ENCODE assay signal across 18 cellular contexts in the genomic region with DNA sequence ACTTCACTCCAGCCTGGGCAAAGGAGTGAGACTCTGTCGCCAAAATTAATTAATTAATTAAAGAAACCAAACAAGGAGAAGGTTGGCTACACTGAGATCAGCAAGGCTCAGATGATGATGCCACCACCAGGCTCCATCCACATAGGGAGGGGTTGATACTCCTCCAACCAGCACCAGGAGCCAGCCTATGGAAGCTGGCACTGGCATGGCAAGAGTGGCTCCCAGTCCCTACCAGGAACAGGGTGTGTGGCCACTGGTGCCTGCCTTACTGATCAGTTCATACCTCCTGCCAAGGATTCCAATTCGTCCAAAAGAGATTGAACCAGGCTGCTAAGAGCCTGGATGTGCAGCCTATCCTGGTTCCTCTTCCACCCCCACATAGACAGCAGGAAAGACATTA. TPM values are rescaled to one million over a fixed set of nuclear protein-coding genes. Genes with fewer than 3 reads are reported as not detected.
"Had no signal": no experiment of that assay in that cellular context is flagged by ENCODE, and none has a peak within 500 bp of the region (broad histone marks: within the 10 kb centered on the region; RNA-seq: fewer than 3 reads in every experiment).

No MANE protein-coding gene starts in this region.

RNA-seq across cellular contexts. Expression of gene KIR2DL1, which starts 3.1 kb away (rescaled TPM):
- total RNA-seq: activated naive CD4-positive, alpha-beta T cell treated with anti-CD3 and anti-CD28 coated beads for 36 hours; activated naive CD4-positive, alpha-beta T cell treated with anti-CD3 and anti-CD28 coated beads, Interleukin-2, amount 50 U/mL, for 72 hours; activated naive CD8-positive, alpha-beta T cell treated with anti-CD3 and anti-CD28 coated beads for 36 hours; activated T-cell treated with anti-CD3 and anti-CD28 coated beads, Interleukin-2, amount 50 U/mL, for 4 hours; activated T-helper 1 cell treated with anti-CD3 and anti-CD28 coated beads, Interleukin-12 subunit alpha, Interleukin-12 subunit beta, Interleukin-2, Interleukin-4 antibody, amounts not matched to agents 30 ng/mL and 10 ng/mL and 1 ng/mL, durations not matched to agents 14 hours and 24 hours and 36 hours; activated T-helper 17 cell treated with anti-CD3 and anti-CD28 coated beads, Interleukin-2, amount 50 U/mL, for 72 hours; activated T-helper 2 cell treated with anti-CD3 and anti-CD28 coated beads, Interferon-gamma antibody, Interleukin-2, Interleukin-4, amounts not matched to agents 10 μg/mL and 5 μg/mL and 100 μg/mL, durations not matched to agents 14 hours and 24 hours and 36 hours; adrenal gland; aorta; ascending aorta; astrocyte; body of pancreas; breast epithelium; bronchial epithelial cell; cardiac muscle cell; cardiac septum had no signal
- polyA plus RNA-seq: adipose tissue, aorta, cardiac muscle cell had no signal

RNA-seq across cellular contexts. Expression of gene KIR2DL4, which starts 30.7 kb away (rescaled TPM):
- total RNA-seq: activated naive CD4-positive, alpha-beta T cell treated with anti-CD3 and anti-CD28 coated beads for 36 hours; activated naive CD8-positive, alpha-beta T cell treated with anti-CD3 and anti-CD28 coated beads for 36 hours; activated T-cell treated with anti-CD3 and anti-CD28 coated beads, Interleukin-2, amount 50 U/mL, for 4 hours; activated T-helper 17 cell treated with anti-CD3 and anti-CD28 coated beads, Interleukin-2, amount 50 U/mL, for 72 hours; activated T-helper 2 cell treated with anti-CD3 and anti-CD28 coated beads, Interferon-gamma antibody, Interleukin-2, Interleukin-4, amounts not matched to agents 10 μg/mL and 5 μg/mL and 100 μg/mL, durations not matched to agents 14 hours and 24 hours and 36 hours; aorta; ascending aorta; astrocyte; body of pancreas; bronchial epithelial cell; cardiac muscle cell; cardiac septum had no signal
- polyA plus RNA-seq: adipose tissue, cardiac muscle cell had no signal

RNA-seq across cellular contexts. Expression of gene KIR2DL3, which starts 34.4 kb away (rescaled TPM):
- total RNA-seq: activated naive CD4-positive, alpha-beta T cell treated with anti-CD3 and anti-CD28 coated beads for 36 hours; activated naive CD8-positive, alpha-beta T cell treated with anti-CD3 and anti-CD28 coated beads for 36 hours; activated T-cell treated with anti-CD3 and anti-CD28 coated beads, Interleukin-2, amount 50 U/mL, for 72 hours; activated T-helper 1 cell treated with anti-CD3 and anti-CD28 coated beads, Interleukin-12 subunit alpha, Interleukin-12 subunit beta, Interleukin-2, Interleukin-4 antibody, amounts not matched to agents 30 ng/mL and 10 ng/mL and 1 ng/mL, durations not matched to agents 14 hours and 24 hours and 36 hours; activated T-helper 17 cell treated with anti-CD3 and anti-CD28 coated beads, Interleukin-2, amount 50 U/mL, for 72 hours; activated T-helper 2 cell treated with anti-CD3 and anti-CD28 coated beads, Interferon-gamma antibody, Interleukin-2, Interleukin-4, amounts not matched to agents 10 μg/mL and 5 μg/mL and 100 μg/mL, durations not matched to agents 14 hours and 24 hours and 36 hours; aorta; ascending aorta; astrocyte; body of pancreas; breast epithelium; bronchial epithelial cell; cardiac muscle cell; cardiac septum had no signal
- polyA plus RNA-seq: aorta, cardiac muscle cell had no signal

RNA-seq across cellular contexts. Expression of gene KIR3DL1, which starts 43.6 kb away (rescaled TPM):
- total RNA-seq: activated naive CD4-positive, alpha-beta T cell treated with anti-CD3 and anti-CD28 coated beads for 36 hours; activated naive CD8-positive, alpha-beta T cell treated with anti-CD3 and anti-CD28 coated beads for 36 hours; activated T-helper 1 cell treated with anti-CD3 and anti-CD28 coated beads, Interleukin-12 subunit alpha, Interleukin-12 subunit beta, Interleukin-2, Interleukin-4 antibody, amounts not matched to agents 30 ng/mL and 10 ng/mL and 1 ng/mL, durations not matched to agents 14 hours and 24 hours and 36 hours; activated T-helper 17 cell treated with anti-CD3 and anti-CD28 coated beads, Interleukin-2, amount 50 U/mL, for 72 hours; activated T-helper 2 cell treated with anti-CD3 and anti-CD28 coated beads, Interferon-gamma antibody, Interleukin-2, Interleukin-4, amounts not matched to agents 10 μg/mL and 5 μg/mL and 100 μg/mL, durations not matched to agents 14 hours and 24 hours and 36 hours; aorta; ascending aorta; astrocyte; body of pancreas; bronchial epithelial cell; cardiac muscle cell; cardiac septum had no signal
- polyA plus RNA-seq: adipose tissue, aorta, cardiac muscle cell had no signal

RNA-seq across cellular contexts. Expression of gene KIR3DL3, which starts 48.4 kb away (rescaled TPM):
- total RNA-seq: activated naive CD4-positive, alpha-beta T cell treated with anti-CD3 and anti-CD28 coated beads for 36 hours; activated naive CD4-positive, alpha-beta T cell treated with anti-CD3 and anti-CD28 coated beads, Interleukin-2, amount 50 U/mL, for 72 hours; activated naive CD8-positive, alpha-beta T cell treated with anti-CD3 and anti-CD28 coated beads for 36 hours; activated T-cell treated with anti-CD3 and anti-CD28 coated beads, Interleukin-2, amount 50 U/mL, for 4 hours; activated T-cell treated with anti-CD3 and anti-CD28 coated beads, Interleukin-2, amount 50 U/mL, for 72 hours; activated T-helper 1 cell treated with anti-CD3 and anti-CD28 coated beads, Interleukin-12 subunit alpha, Interleukin-12 subunit beta, Interleukin-2, Interleukin-4 antibody, amounts not matched to agents 30 ng/mL and 10 ng/mL and 1 ng/mL, durations not matched to agents 14 hours and 24 hours and 36 hours; activated T-helper 17 cell treated with anti-CD3 and anti-CD28 coated beads, Interleukin-2, amount 50 U/mL, for 72 hours; activated T-helper 2 cell treated with anti-CD3 and anti-CD28 coated beads, Interferon-gamma antibody, Interleukin-2, Interleukin-4, amounts not matched to agents 10 μg/mL and 5 μg/mL and 100 μg/mL, durations not matched to agents 14 hours and 24 hours and 36 hours; adrenal gland; aorta; ascending aorta; astrocyte; body of pancreas; breast epithelium; bronchial epithelial cell; cardiac muscle cell; cardiac septum had no signal
- polyA plus RNA-seq: adipose tissue, adrenal gland, aorta, cardiac muscle cell had no signal
